8 cellular contexts compared by ENCODE assay signal in genomic region chr17:40124279-40125141, GRCh38. TPM values are rescaled to one million over a fixed set of nuclear protein-coding genes. Genes with fewer than 3 reads are reported as not detected.
DNase-seq lines count a peak whose midpoint lies in the region; ATAC-seq and TF ChIP-seq lines count a peak whose summit lies in the region.

No MANE protein-coding gene starts in this region.

- WGBS in testis, 2 donors = 6 to 7% methylated on average over 9 of the region's 9 CpGs

- no peaks in the 10 kb centered on the region for H3K9me2 ChIP-seq in DOHH2 (replicated peaks; ENCODE audit: control insufficient read depth, low read length)

- peaks cover 13% of the 10 kb centered on the region for H4K20me1 ChIP-seq in DOHH2 (ENCODE audit: control insufficient read depth, insufficient read depth, low read depth, low read length)

- in situ Hi-C loops in brain microvascular endothelial cell (cut with HindIII; ENCODE audit: low pct_ligation_motif_present, low sequenced_read_pairs) = no loop called here

- H3K27ac ChIP-seq in DOHH2 (ENCODE audit: low read depth, low read length) = no peak overlapping the region
- no peak overlapping the region for H3K27ac ChIP-seq in brain microvascular endothelial cell
- peak overlapping the region; percentile 97 to 99 for H3K27ac ChIP-seq in testis

- H3K27me3 ChIP-seq in DOHH2 (ENCODE audit: control insufficient read depth, low read length) = no peaks in the 10 kb centered on the region
- no peaks in the 10 kb centered on the region for H3K27me3 ChIP-seq in brain microvascular endothelial cell (replicated peaks)
- H3K27me3 ChIP-seq in testis = no peaks in the 10 kb centered on the region

- ATAC-seq in HG03025 (IDR thresholded peaks at IDR 0.05; ENCODE audit: low FRiP score, unreplicated experiment) (no peak), GM18870 (IDR thresholded peaks at IDR 0.05; ENCODE audit: unreplicated experiment) (no peak)

- no peaks in the 10 kb centered on the region for H3F3A ChIP-seq in DOHH2 (ENCODE audit: control insufficient read depth, insufficient read depth)

- TF ChIP-seq CTCF in DOHH2 (IDR thresholded peaks at IDR 0.05; ENCODE audit: low read depth, low read length, poor library complexity, severe bottlenecking) (no peak), brain microvascular endothelial cell (IDR thresholded peaks at IDR 0.05; ENCODE audit: low read depth, low read length, missing control alignments) (no peak), testis (IDR thresholded peaks at IDR 0.05) (no peak)

- TF ChIP-seq POLR2A in testis (IDR thresholded peaks at IDR 0.05) = no peak

- intact Hi-C loops in testis (cut with DNase I; ENCODE audit: low total_unique reads) = no loop called here

- H3K4me3 ChIP-seq in DOHH2 (ENCODE audit: low read length) = peak overlapping the region; percentile 84
- H3K4me3 ChIP-seq in brain microvascular endothelial cell (ENCODE audit: low read depth, low read length) = peak overlapping the region; percentile 95
- H3K4me3 ChIP-seq in testis = peak overlapping the region; percentile 94 to 98

- peak; percentile 7 for DNase-seq in NCI-H2029 (lab: John Stamatoyannopoulos, UW)
- no peak for DNase-seq in brain microvascular endothelial cell
- DNase-seq in left kidney (ENCODE audit: low read depth, low spot score) = peak; percentile 56
- DNase-seq in testis = no peak
- DNase-seq in putamen (ENCODE audit: low spot score) = no peak

- H3K36me3 ChIP-seq in DOHH2 (ENCODE audit: control insufficient read depth, low read length) (peaks cover 76% of the 10 kb centered on the region), brain microvascular endothelial cell (replicated peaks) (peaks cover 35% of the 10 kb centered on the region), testis (ENCODE audit: low read depth, missing control alignments) (no peaks in the 10 kb centered on the region)

- H3K4me1 ChIP-seq in DOHH2 (ENCODE audit: control insufficient read depth, low read length) (peaks cover 26% of the 10 kb centered on the region), testis (peaks cover 18% of the 10 kb centered on the region)

- H3K4me2 ChIP-seq in DOHH2 (ENCODE audit: low read length) = peak overlapping the region; percentile 88

- H3K79me2 ChIP-seq in DOHH2 (ENCODE audit: control insufficient read depth, low read length) = peaks cover 79% of the 10 kb centered on the region

- H3K9me3 ChIP-seq in DOHH2 (ENCODE audit: control insufficient read depth, insufficient read depth, low read length) (no peaks in the 10 kb centered on the region), testis (no peaks in the 10 kb centered on the region)

RNA-seq across cellular contexts. Expression of gene MSL1, which starts 2.7 kb away (rescaled TPM):
- 100 to 1,000 TPM; 129 to 161 TPM for total RNA-seq in testis
- polyA plus RNA-seq in testis (ENCODE audit: insufficient read depth, low read depth, low replicate concordance) = 157 TPM

RNA-seq across cellular contexts. Expression of gene CASC3, which starts 15.8 kb away (rescaled TPM):
- total RNA-seq in testis = 100 to 1,000 TPM; 123 to 132 TPM
- 143 TPM for polyA plus RNA-seq in testis (ENCODE audit: insufficient read depth, low read depth, low replicate concordance)

RNA-seq across cellular contexts. Expression of gene NR1D1, which starts 24.1 kb away (rescaled TPM):
- 10 to 100 TPM; 14.4 to 23.6 TPM for total RNA-seq in testis
- polyA plus RNA-seq in testis (ENCODE audit: insufficient read depth, low read depth, low replicate concordance) = 9.8 TPM

RNA-seq across cellular contexts. Expression of gene RAPGEFL1, which starts 52.8 kb away (rescaled TPM):
- total RNA-seq in testis = 10 to 100 TPM; 22.3 to 23.9 TPM
- 13.6 TPM for polyA plus RNA-seq in testis (ENCODE audit: insufficient read depth, low read depth, low replicate concordance)

Comparison
In these comparisons a context has a peak if more than half of its experiments do, and no peak if none do; other contexts are left out.
1. H3K27ac ChIP-seq: peak in testis (2 of 2); none in DOHH2 (single experiment) and brain microvascular endothelial cell (single experiment).
2. DNase-seq: peak in NCI-H2029 (single experiment) and left kidney (single experiment); none in brain microvascular endothelial cell (single experiment), testis (single experiment) and putamen (single experiment).
3. Peak in every context shown above with its lines, with median percentiles within 50 percentile points of each other: H3K4me3 ChIP-seq.